ENCODE assay signal across 14 cellular contexts in genomic region chr11:85697747-85698146, GRCh38. TPM values are rescaled to one million over a fixed set of nuclear protein-coding genes. Genes with fewer than 3 reads are reported as not detected.
"Had no signal": no experiment of that assay in that cellular context is flagged by ENCODE, and none has a peak within 500 bp of the region (broad histone marks: within the 10 kb centered on the region; RNA-seq: fewer than 3 reads in every experiment).

No MANE protein-coding gene starts in this region.

- H3K9ac ChIP-seq: parathyroid adenoma had no signal

- H3K27me3 ChIP-seq: adrenal gland, dorsolateral prefrontal cortex, hepatocyte, left lung, thyroid gland had no signal

- H2AFZ ChIP-seq: hepatocyte, parathyroid adenoma had no signal

- H3K79me2 ChIP-seq: hepatocyte, parathyroid adenoma had no signal

- H3K4me2 ChIP-seq: hepatocyte had no signal

- H3K9me3 Mint-ChIP-seq: activated CD4-positive, alpha-beta memory T cell treated with anti-CD3 and anti-CD28 coated beads, Interleukin-2, amount 10 ng/mL, durations not matched to agents 7 days and 5 days; naive B cell had no signal

- H3K4me3 ChIP-seq: adrenal gland, dorsolateral prefrontal cortex, hepatocyte, left lung, thyroid gland had no signal

- H3K27me3 Mint-ChIP-seq: activated CD4-positive, alpha-beta memory T cell treated with anti-CD3 and anti-CD28 coated beads, Interleukin-2, amount 10 ng/mL, durations not matched to agents 7 days and 5 days had no signal

- H3K4me1 ChIP-seq: adrenal gland, parathyroid adenoma, thyroid gland had no signal

- H3K27ac ChIP-seq: adrenal gland, dorsolateral prefrontal cortex, hepatocyte, left lung, parathyroid adenoma, thyroid gland had no signal

- H3K4me3 Mint-ChIP-seq: activated CD4-positive, alpha-beta memory T cell treated with anti-CD3 and anti-CD28 coated beads, Interleukin-2, amount 10 ng/mL, durations not matched to agents 7 days and 5 days; naive B cell had no signal

- DNase-seq: activated CD4-positive, alpha-beta memory T cell treated with anti-CD3 and anti-CD28 coated beads, Interleukin-2, amount 10 ng/mL, durations not matched to agents 7 days and 5 days; activated naive CD4-positive, alpha-beta T cell treated with Interleukin-2 at 50 U/mL for 16 hours; adrenal gland; dorsolateral prefrontal cortex; mammary epithelial cell; naive B cell; stimulated activated CD4-positive, alpha-beta T cell treated with anti-CD3 and anti-CD28 coated beads, Interleukin-1b, Interleukin-23, amount 100 ng/mL, for 48 hours; SW 1271; thyroid gland had no signal

- H3K9me3 ChIP-seq: adrenal gland, left lung, thyroid gland had no signal

- H3K36me3 ChIP-seq: adrenal gland, left lung, thyroid gland had no signal

- ATAC-seq: esophagus mucosa, left lung had no signal

- H3K27ac Mint-ChIP-seq: activated CD4-positive, alpha-beta memory T cell treated with anti-CD3 and anti-CD28 coated beads, Interleukin-2, amount 10 ng/mL, durations not matched to agents 7 days and 5 days; naive B cell had no signal

RNA-seq across cellular contexts. Expression of gene CCDC89, which starts 11.8 kb away (rescaled TPM):
- total RNA-seq: mononuclear cell had no signal
- polyA plus RNA-seq: mammary epithelial cell had no signal
